ENCODE assay signal across 8 cellular contexts in the genomic region with DNA sequence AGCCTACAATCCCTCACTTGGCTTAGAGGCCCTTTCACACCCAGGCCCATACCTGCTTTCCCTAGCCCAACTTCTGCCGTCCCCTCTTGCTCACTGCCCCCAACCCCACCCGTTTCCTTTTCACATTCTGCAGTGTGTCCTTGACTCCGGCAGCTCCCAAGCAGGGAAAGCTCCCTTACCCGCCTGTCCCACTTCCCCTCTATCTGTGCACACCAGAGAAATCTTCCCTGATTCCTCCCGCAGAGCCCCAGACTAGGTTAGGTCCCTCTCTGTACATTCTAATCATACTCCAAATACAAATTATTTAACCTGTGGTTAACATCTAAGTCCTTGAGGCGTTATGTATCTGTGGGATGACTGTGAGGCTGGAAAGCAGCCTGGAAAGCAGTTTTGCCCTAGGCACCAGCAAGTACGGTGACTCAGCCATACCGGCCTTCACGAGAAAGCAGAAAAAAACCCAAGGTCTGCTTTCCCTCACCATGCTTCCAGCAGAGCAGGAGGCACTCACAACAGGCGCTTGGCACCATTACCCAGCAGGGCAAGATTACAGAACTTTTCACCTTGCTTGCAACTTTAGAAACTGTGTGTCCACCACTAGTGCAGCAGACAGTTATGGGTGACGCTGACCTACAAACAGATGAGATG. TPM values are rescaled to one million over a fixed set of nuclear protein-coding genes. Genes with fewer than 3 reads are reported as not detected.
DNase-seq lines count a peak whose midpoint lies in the region; ATAC-seq, FAIRE-seq and TF ChIP-seq lines count a peak whose summit lies in the region.

No MANE protein-coding gene starts in this region.

- H3K9ac ChIP-seq in adipocyte (ENCODE audit: low read length): peak overlapping the region; percentile 7

- H3K9me3 ChIP-seq in adipocyte (ENCODE audit: control insufficient read depth, low read length): no peaks in the 10 kb centered on the region
- no peaks in the 10 kb centered on the region for H3K9me3 ChIP-seq in right atrium auricular region
- no peaks in the 10 kb centered on the region for H3K9me3 ChIP-seq in thoracic aorta

- H3K4me3 ChIP-seq in adipocyte (ENCODE audit: low read length) (peak overlapping the region; percentile 33), right atrium auricular region (no peak overlapping the region), thoracic aorta (no peak overlapping the region)

- DNase-seq in activated CD4-positive, alpha-beta T cell treated with anti-CD3 and anti-CD28 coated beads for 36 hours: peak; percentile 41
- no peak for DNase-seq in activated CD4-positive, alpha-beta T cell treated with anti-CD3 and anti-CD28 coated beads, Interleukin-2, amount 50 U/mL, for 1 hour
- DNase-seq in adipocyte (ENCODE audit: low read depth) (peak; percentile 97), right atrium auricular region (ENCODE audit: low spot score) (no peak), thoracic aorta (ENCODE audit: low spot score) (no peak), DMS153 (lab: John Stamatoyannopoulos, UW) (no peak), HuH-7.5 (ENCODE audit: low spot score) (no peak), GM12891 (ENCODE audit: insufficient read length, low spot score) (no peak)

- intact Hi-C loops in activated CD4-positive, alpha-beta T cell treated with anti-CD3 and anti-CD28 coated beads for 36 hours (cut with DNase I, micrococcal nuclease): no loop called here

- H3K27me3 Mint-ChIP-seq in activated CD4-positive, alpha-beta T cell treated with anti-CD3 and anti-CD28 coated beads for 36 hours: no peaks in the 10 kb centered on the region

- H3K27ac ChIP-seq in right atrium auricular region (peak overlapping the region; percentile 64 to 71), thoracic aorta (peak overlapping the region; percentile 25 to 67)

- ATAC-seq in activated CD4-positive, alpha-beta T cell treated with anti-CD3 and anti-CD28 coated beads for 36 hours: peak; percentile 17
- ATAC-seq in thoracic aorta (ENCODE audit: insufficient number of reproducible peaks, low FRiP score, low read depth): peak; percentile 76

- FAIRE-seq in GM12891 (lab: Jason Lieb, UNC): no peak

- H3K36me3 Mint-ChIP-seq in activated CD4-positive, alpha-beta T cell treated with anti-CD3 and anti-CD28 coated beads for 36 hours (ENCODE audit: low read depth): peaks cover 35% of the 10 kb centered on the region

- H3K27me3 ChIP-seq in adipocyte (replicated peaks; ENCODE audit: control insufficient read depth, insufficient read depth, low read length) (no peaks in the 10 kb centered on the region), right atrium auricular region (no peaks in the 10 kb centered on the region), thoracic aorta (replicated peaks; ENCODE audit: insufficient read depth) (no peaks in the 10 kb centered on the region)

- H3K36me3 ChIP-seq in adipocyte (ENCODE audit: control insufficient read depth, insufficient read depth, low read length, severe bottlenecking) (peaks cover 17% of the 10 kb centered on the region), right atrium auricular region (no peaks in the 10 kb centered on the region), thoracic aorta (no peaks in the 10 kb centered on the region)

- POLR2A ChIA-PET in activated CD4-positive, alpha-beta T cell treated with anti-CD3 and anti-CD28 coated beads for 36 hours (lab: Charles Lee): no interaction called here

- H3K4me3 Mint-ChIP-seq in activated CD4-positive, alpha-beta T cell treated with anti-CD3 and anti-CD28 coated beads for 36 hours: no peak overlapping the region

- no peak for TF ChIP-seq POLR2A in GM12891 (IDR thresholded peaks at IDR 0.05; ENCODE audit: low read depth, low read length)

- H3K27ac Mint-ChIP-seq in activated CD4-positive, alpha-beta T cell treated with anti-CD3 and anti-CD28 coated beads for 36 hours: peak overlapping the region; percentile 23

- H3K9me3 Mint-ChIP-seq in activated CD4-positive, alpha-beta T cell treated with anti-CD3 and anti-CD28 coated beads for 36 hours (ENCODE audit: low read depth): no peaks in the 10 kb centered on the region

- peaks cover 68% of the 10 kb centered on the region for H3K4me1 Mint-ChIP-seq in activated CD4-positive, alpha-beta T cell treated with anti-CD3 and anti-CD28 coated beads for 36 hours

- H3K4me1 ChIP-seq in adipocyte (ENCODE audit: control insufficient read depth, insufficient read depth, low read length): peaks cover 55% of the 10 kb centered on the region
- H3K4me1 ChIP-seq in right atrium auricular region: peaks cover 0 to 53% of the 10 kb centered on the region in 2 donors
- H3K4me1 ChIP-seq in thoracic aorta (ENCODE audit: control insufficient read depth in 1 of 2, low read depth in 2 of 2): peaks cover 41 to 58% of the 10 kb centered on the region in 2 donors

- no peak for TF ChIP-seq CTCF in right atrium auricular region (IDR thresholded peaks at IDR 0.05)
- no peak for TF ChIP-seq CTCF in thoracic aorta (IDR thresholded peaks at IDR 0.05)

- CTCF ChIA-PET in activated CD4-positive, alpha-beta T cell treated with anti-CD3 and anti-CD28 coated beads for 36 hours (lab: Charles Lee): interaction anchor here (0.8 to 1.1 kb wide), 2 partner anchors 16 to 85 kb away, joined by 3 read pairs; no protein-coding TSS in a partner anchor

TF ChIP-seq in GM12891, 5 proteins besides CTCF, POLR2A, EP300 and RAD21:
- no peak for TF ChIP-seq POU2F2 (IDR thresholded peaks at IDR 0.05; ENCODE audit: low read depth, low read length)
- no peak for TF ChIP-seq PAX5 (IDR thresholded peaks at IDR 0.05; ENCODE audit: insufficient read depth, low read length, severe bottlenecking)
- no peak for TF ChIP-seq POLR2AphosphoS5 (IDR thresholded peaks at IDR 0.05; ENCODE audit: low read depth, low read length)
- no peak for TF ChIP-seq TAF1 (IDR thresholded peaks at IDR 0.05; ENCODE audit: low read depth, low read length)
- TF ChIP-seq SPI1 (IDR thresholded peaks at IDR 0.05; ENCODE audit: low read depth, low read length): no peak

RNA-seq across cellular contexts. Expression of a gene that starts 22.3 kb away (rescaled TPM):
- total RNA-seq in activated CD4-positive, alpha-beta T cell treated with anti-CD3 and anti-CD28 coated beads for 36 hours: 100 to 1,000 TPM in 1 of 2 experiments, 10 to 100 TPM in 1; 98.1 to 106 TPM
- 10 to 100 TPM; 31.2 to 34.9 TPM for total RNA-seq in right atrium auricular region
- total RNA-seq in thoracic aorta: 10 to 100 TPM; 61.1 to 86.8 TPM
- polyA plus RNA-seq in GM12891 (2012; ENCODE audit: low read depth, missing spikeins): 65.0 TPM

Comparison
In these comparisons a context has a peak if more than half of its experiments do, and no peak if none do; other contexts are left out.
1. DNase-seq: peak in activated CD4-positive, alpha-beta T cell treated with anti-CD3 and anti-CD28 coated beads for 36 hours (single experiment) and adipocyte (single experiment); none in activated CD4-positive, alpha-beta T cell treated with anti-CD3 and anti-CD28 coated beads, Interleukin-2, amount 50 U/mL, for 1 hour (single experiment), right atrium auricular region (single experiment), thoracic aorta (single experiment), DMS153 (single experiment), HuH-7.5 (single experiment) and GM12891 (single experiment).